In the genomic region with DNA sequence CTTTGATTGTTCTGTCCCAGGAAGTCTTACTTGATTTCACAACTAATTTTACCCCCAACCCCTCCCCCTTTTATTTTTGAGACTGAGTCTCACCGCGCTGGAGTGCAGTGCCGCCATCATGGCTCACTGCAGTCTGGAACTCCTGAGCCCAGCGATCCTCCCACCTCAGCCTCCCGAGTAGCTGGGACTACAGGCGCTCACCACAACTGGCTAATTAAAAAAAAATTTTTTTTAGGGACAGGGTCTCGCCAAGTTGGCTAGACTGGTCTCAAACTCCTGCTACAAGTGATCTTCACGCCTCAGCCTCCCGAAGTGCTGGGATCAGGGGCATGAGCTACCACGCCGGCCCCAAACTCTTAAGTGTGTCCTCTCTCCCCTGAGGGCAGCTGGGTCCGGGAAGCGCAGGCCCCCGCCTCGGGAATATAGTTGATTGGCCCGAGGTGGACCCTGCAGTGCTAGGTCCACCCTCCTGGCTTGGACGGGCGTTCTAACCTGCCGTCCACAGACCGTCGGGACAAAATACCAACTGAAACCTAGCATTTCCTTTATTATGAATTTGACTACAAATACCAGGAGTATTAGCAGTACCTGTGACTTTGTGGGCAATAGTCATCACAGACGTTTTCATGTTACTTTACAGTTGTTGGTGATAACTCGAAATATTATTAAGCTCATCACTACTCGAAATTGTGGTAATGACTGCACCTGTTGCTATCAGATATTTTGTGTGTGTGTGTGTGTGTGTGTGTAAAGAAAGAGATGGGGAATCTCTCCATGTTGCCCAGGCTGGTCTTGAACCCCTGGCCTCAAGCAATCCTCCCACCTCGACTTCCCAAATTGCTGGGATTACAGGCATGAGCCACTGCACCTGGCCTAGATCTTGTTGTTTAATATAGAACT, we compare ENCODE assay signal across 8 cellular contexts. TPM values are rescaled to one million over a fixed set of nuclear protein-coding genes. Genes with fewer than 3 reads are reported as not detected.
DNase-seq lines count a peak whose midpoint lies in the region; ATAC-seq and TF ChIP-seq lines count a peak whose summit lies in the region.

No MANE protein-coding gene starts in this region.

- H3K36me3 Mint-ChIP-seq in activated CD4-positive, alpha-beta T cell treated with anti-CD3 and anti-CD28 coated beads for 36 hours (ENCODE audit: low read depth): peaks cover 10% of the 10 kb centered on the region

- H3K36me3 ChIP-seq in left lung: no peaks in the 10 kb centered on the region

- no peaks in the 10 kb centered on the region for H3K27me3 ChIP-seq in left lung

- peak overlapping the region; percentile 88 for H3K4me3 Mint-ChIP-seq in activated CD4-positive, alpha-beta T cell treated with anti-CD3 and anti-CD28 coated beads for 36 hours

- H3K27ac Mint-ChIP-seq in activated CD4-positive, alpha-beta T cell treated with anti-CD3 and anti-CD28 coated beads for 36 hours: peak overlapping the region; percentile 83

- H3K9me3 ChIP-seq in left lung: no peaks in the 10 kb centered on the region

- H3K27ac ChIP-seq in angular gyrus (ENCODE audit: low read depth, low read length): peak overlapping the region; percentile 62
- H3K27ac ChIP-seq in left lung: peak overlapping the region; percentile 77 to 88
- peak overlapping the region; percentile 25 for H3K27ac ChIP-seq in temporal lobe (ENCODE audit: low read depth, low read length)

- POLR2A ChIA-PET in activated CD4-positive, alpha-beta T cell treated with anti-CD3 and anti-CD28 coated beads for 36 hours (lab: Charles Lee): interaction anchor here (0.6 to 1.3 kb wide), 7 partner anchors 17 to 1155 kb away, joined by 3 to 7 read pairs (median 3); a partner anchor contains a TSS

- H3K9me3 Mint-ChIP-seq in activated CD4-positive, alpha-beta T cell treated with anti-CD3 and anti-CD28 coated beads for 36 hours (ENCODE audit: low read depth): no peaks in the 10 kb centered on the region

- peaks cover 11 to 35% of the 10 kb centered on the region in 2 donors for H3K4me1 ChIP-seq in left lung

- no peak for ATAC-seq in activated CD4-positive, alpha-beta T cell treated with anti-CD3 and anti-CD28 coated beads for 36 hours
- ATAC-seq in left lung: no peak
- no peak for ATAC-seq in HG02973 (IDR thresholded peaks at IDR 0.05; ENCODE audit: unreplicated experiment)

- H3K27me3 Mint-ChIP-seq in activated CD4-positive, alpha-beta T cell treated with anti-CD3 and anti-CD28 coated beads for 36 hours: no peaks in the 10 kb centered on the region

- peak overlapping the region; percentile 84 to 87 for H3K4me3 ChIP-seq in left lung

- TF ChIP-seq CTCF in left lung (IDR thresholded peaks at IDR 0.05): peak in 1 of 2 donors; percentile 17

- peaks cover 36% of the 10 kb centered on the region for H3K4me1 Mint-ChIP-seq in activated CD4-positive, alpha-beta T cell treated with anti-CD3 and anti-CD28 coated beads for 36 hours

- CTCF ChIA-PET in activated CD4-positive, alpha-beta T cell treated with anti-CD3 and anti-CD28 coated beads for 36 hours (lab: Charles Lee): interaction anchor here (0.6 to 3.2 kb wide), 24 partner anchors 8 to 388 kb away, joined by 3 to 18 read pairs (median 4); a partner anchor contains a TSS

- intact Hi-C loops in activated CD4-positive, alpha-beta T cell treated with anti-CD3 and anti-CD28 coated beads for 36 hours (cut with DNase I, micrococcal nuclease): loop anchor here (1.0 to 10.0 kb wide), 11 partner anchors 17 to 1756 kb away; a partner anchor contains a TSS
- intact Hi-C loops in left lung (cut with DNase I): no loop called here

- no peak for DNase-seq in activated CD4-positive, alpha-beta T cell treated with anti-CD3 and anti-CD28 coated beads for 36 hours
- no peak for DNase-seq in activated CD4-positive, alpha-beta T cell treated with anti-CD3 and anti-CD28 coated beads for 4 hours
- DNase-seq in left lung: peak; percentile 43 to 78
- no peak for DNase-seq in HuH-7.5 (ENCODE audit: low spot score)
- DNase-seq in stimulated activated CD4-positive, alpha-beta T cell treated with anti-CD3 and anti-CD28 coated beads, Interleukin-2, amount 100 ng/mL, for 24 hours: no peak

RNA-seq across cellular contexts. Expression of a gene that starts 0.6 kb away (rescaled TPM):
- total RNA-seq in activated CD4-positive, alpha-beta T cell treated with anti-CD3 and anti-CD28 coated beads for 36 hours: 100 to 1,000 TPM; 237 to 242 TPM
- 10 to 100 TPM; 78.7 to 97.3 TPM for total RNA-seq in left lung
- 92.4 TPM for total RNA-seq in temporal lobe

Comparison
In these comparisons a context has a peak if more than half of its experiments do, and no peak if none do; other contexts are left out.
1. DNase-seq: peak in left lung (2 of 2); none in activated CD4-positive, alpha-beta T cell treated with anti-CD3 and anti-CD28 coated beads for 36 hours (single experiment), activated CD4-positive, alpha-beta T cell treated with anti-CD3 and anti-CD28 coated beads for 4 hours (0 of 2), HuH-7.5 (single experiment) and stimulated activated CD4-positive, alpha-beta T cell treated with anti-CD3 and anti-CD28 coated beads, Interleukin-2, amount 100 ng/mL, for 24 hours (0 of 2).
2. H3K27ac ChIP-seq: peak in every context shown above with its lines; median percentile 82 in left lung; 62 in angular gyrus; 25 in temporal lobe.
3. intact Hi-C loops: an anchor here in activated CD4-positive, alpha-beta T cell treated with anti-CD3 and anti-CD28 coated beads for 36 hours (1.0 to 10.0 kb wide); none called in left lung.